Comparison of ENCODE assay signal across 26 cellular contexts in genomic region chr5:55391707-55392106, GRCh38.
A peak's percentile ranks its signal among the peaks of the same experiment; 100 is the strongest.
DNase-seq lines count a peak whose midpoint lies in the region; ATAC-seq, FAIRE-seq and TF ChIP-seq lines count a peak whose summit lies in the region.
"Had no signal": no experiment of that assay in that cellular context is flagged by ENCODE, and none has a peak within 500 bp of the region (broad histone marks: within the 10 kb centered on the region; RNA-seq: fewer than 3 reads in every experiment).

No MANE protein-coding gene starts in this region.

- intact Hi-C loops in body of pancreas (cut with DNase I), result no loop called here
- intact Hi-C loops in HepG2 (cut with micrococcal nuclease; ENCODE audit: unreplicated experiment), result no loop called here
- intact Hi-C loops in pancreas (cut with DNase I), result no loop called here
- intact Hi-C loops in naive thymus-derived CD4-positive, alpha-beta T cell (cut with micrococcal nuclease), result no loop called here

- no peak for TF ChIP-seq EP300 in HepG2 (IDR thresholded peaks at IDR 0.05; ENCODE audit: low read depth in 2 of 2, low read length in 2 of 2)
- TF ChIP-seq EP300 in HepG2 (CRISPR knock-in tag; IDR thresholded peaks at IDR 0.05; ENCODE audit: borderline replicate concordance), result no peak

- H3K4me1 ChIP-seq in body of pancreas, result peaks cover 41% of the 10 kb centered on the region
- peaks cover 15% of the 10 kb centered on the region for H3K4me1 ChIP-seq in HepG2 (ENCODE audit: insufficient read depth, low read length)
- H3K4me1 ChIP-seq in pancreas, result peaks cover 23 to 38% (median 32%) of the 10 kb centered on the region in 3 donors
- H3K4me1 ChIP-seq in naive thymus-derived CD4-positive, alpha-beta T cell (ENCODE audit: control insufficient read depth in 2 of 2, insufficient read depth in 2 of 2, low read length in 2 of 2), result no peaks in the 10 kb centered on the region
- H3K4me1 ChIP-seq: BLaER1 had no signal

- H3K27me3 ChIP-seq in body of pancreas (no peaks in the 10 kb centered on the region), HepG2 (ENCODE audit: control insufficient read depth in 1 of 2, insufficient read depth in 2 of 2, low read length in 2 of 2) (no peaks in the 10 kb centered on the region), pancreas (no peaks in the 10 kb centered on the region)
- no peaks in the 10 kb centered on the region for H3K27me3 ChIP-seq in naive thymus-derived CD4-positive, alpha-beta T cell (ENCODE audit: control insufficient read depth in 2 of 2, insufficient read depth in 2 of 2, low read length in 2 of 2)
- H3K27me3 ChIP-seq: BLaER1 had no signal

- no peak overlapping the region for H3K4me2 ChIP-seq in HepG2 (ENCODE audit: low read depth, low read length)
- H3K4me2 ChIP-seq: BLaER1, GM23338, PC-9 had no signal

- 35 to 45% methylated on average over 2 of the region's 2 CpGs for WGBS in body of pancreas, 2 donors
- WGBS in HepG2 (ENCODE audit: low lambda C conversion rate), result 79% methylated on average over 2 of the region's 2 CpGs
- 39 to 41% methylated on average over 2 of the region's 2 CpGs for WGBS in pancreas, 2 donors

- no peaks in the 10 kb centered on the region for H3K9me3 ChIP-seq in body of pancreas
- H3K9me3 ChIP-seq in HepG2 (ENCODE audit: low read length), result peaks cover 8% of the 10 kb centered on the region
- no peaks in the 10 kb centered on the region for H3K9me3 ChIP-seq in pancreas
- peaks cover 0 to 3% (median 0%) of the 10 kb centered on the region in 3 experiments for H3K9me3 ChIP-seq in naive thymus-derived CD4-positive, alpha-beta T cell (ENCODE audit: control insufficient read depth in 2 of 3, low read length in 3 of 3)

- H3K27ac Mint-ChIP-seq in naive thymus-derived CD4-positive, alpha-beta T cell, result no peak overlapping the region
- H3K27ac Mint-ChIP-seq: CD4-positive, alpha-beta T cell; GM23338; H9 had no signal

- in situ Hi-C loops in HepG2 (cut with HindIII; ENCODE audit: extremely low pct_ligation_motif_present, low pct_unique_long_range_greater_than_20kb), result no loop called here

- H3K4me3 Mint-ChIP-seq in naive thymus-derived CD4-positive, alpha-beta T cell, result no peak overlapping the region
- H3K4me3 Mint-ChIP-seq: CD4-positive, alpha-beta T cell; GM23338; H9 had no signal

- H4K20me1 ChIP-seq in HepG2 (ENCODE audit: insufficient read depth, low read length), result no peaks in the 10 kb centered on the region
- H4K20me1 ChIP-seq: BLaER1 had no signal

- H3K36me3 ChIP-seq in body of pancreas (replicated peaks in 1 of 2; ENCODE audit: insufficient read depth in 1 of 2, low read depth in 2 of 2), result peaks cover 0 to 5% of the 10 kb centered on the region in 2 donors
- peaks cover 8 to 45% of the 10 kb centered on the region in 2 experiments for H3K36me3 ChIP-seq in HepG2 (replicated peaks in 1 of 2; ENCODE audit: control insufficient read depth in 1 of 2, insufficient read depth in 2 of 2, low read length in 2 of 2)
- no peaks in the 10 kb centered on the region for H3K36me3 ChIP-seq in pancreas
- peaks cover 0 to 40% (median 0%) of the 10 kb centered on the region in 3 experiments for H3K36me3 ChIP-seq in naive thymus-derived CD4-positive, alpha-beta T cell (ENCODE audit: control insufficient read depth in 2 of 3, insufficient read depth in 3 of 3, low read length in 3 of 3)

- no peaks in the 10 kb centered on the region for H3K27me3 Mint-ChIP-seq in naive thymus-derived CD4-positive, alpha-beta T cell
- H3K27me3 Mint-ChIP-seq: CD4-positive, alpha-beta T cell had no signal

- TF ChIP-seq RAD21 in HepG2 (CRISPR knock-in tag; IDR thresholded peaks at IDR 0.05), result no peak

- peaks cover 0 to 16% (median 3%) of the 10 kb centered on the region in 11 donors for H3K9me3 Mint-ChIP-seq in naive thymus-derived CD4-positive, alpha-beta T cell

- H3K9ac ChIP-seq in HepG2 (ENCODE audit: insufficient read depth, low read depth, low read length), result no peak overlapping the region
- H3K9ac ChIP-seq: BLaER1 had no signal

- DNase-seq in body of pancreas (peak in 1 of 4 donors; percentile 29), HepG2 (ENCODE audit: low spot score) (no peak), pancreas (no peak), RKO (ENCODE audit: low spot score) (no peak)
- DNase-seq in naive thymus-derived CD4-positive, alpha-beta T cell, result no peak
- DNase-seq: Caco-2; CD4-positive, alpha-beta T cell; DMS 273 treated with DMSO at 0.1 percent for 48 hours; DMS79; EL; GDM1; H9; KBM-7; NCI-H2029; NCI-H446; NCI-H524 treated with DMSO at 0.1 percent for 48 hours; NCI-H774; PC-9; SHP77 had no signal

- no TSS peak for BruUV-seq in HepG2 (replicated peaks; lab: Mats Ljungman, UMichigan)

- H3K36me3 Mint-ChIP-seq in naive thymus-derived CD4-positive, alpha-beta T cell, result peaks cover 10 to 73% (median 51%) of the 10 kb centered on the region in 5 donors

- no peak for TF ChIP-seq CTCF in C4-2B (conservative IDR thresholded peaks at IDR 0.05)
- no peak for TF ChIP-seq CTCF in body of pancreas (IDR thresholded peaks at IDR 0.05)
- no peak for TF ChIP-seq CTCF in HepG2 (CRISPR knock-in tag; IDR thresholded peaks at IDR 0.05)
- no peak for TF ChIP-seq CTCF in pancreas (IDR thresholded peaks at IDR 0.05)

- peaks cover 2 to 11% (median 9%) of the 10 kb centered on the region in 7 donors for H3K4me1 Mint-ChIP-seq in naive thymus-derived CD4-positive, alpha-beta T cell

- CTCF ChIA-PET in HepG2 (lab: Yijun Ruan, JAX; ENCODE audit: low intra/inter-chr PET ratio, low total read pairs), result no interaction called here
- CTCF ChIA-PET in naive thymus-derived CD4-positive, alpha-beta T cell (lab: Charles Lee), result interaction anchor here (0.7 kb wide), 1 partner anchor 854 kb away, joined by 4 read pairs; no protein-coding TSS in a partner anchor

- TF ChIP-seq POLR2A in body of pancreas (IDR thresholded peaks at IDR 0.05), result no peak
- no peak for TF ChIP-seq POLR2A in HepG2 (IDR thresholded peaks at IDR 0.05; ENCODE audit: insufficient read depth in 1 of 2, low read depth in 2 of 2, low read length in 2 of 2)

- no peaks in the 10 kb centered on the region for H3K79me2 ChIP-seq in HepG2 (ENCODE audit: insufficient read depth, low read length)

- H3K4me3 ChIP-seq in body of pancreas (no peak overlapping the region), HepG2 (replicated peaks in 1 of 3; ENCODE audit: insufficient read depth in 1 of 3, low read depth in 2 of 3, low read length in 3 of 3) (no peak overlapping the region), pancreas (no peak overlapping the region)
- H3K4me3 ChIP-seq in naive thymus-derived CD4-positive, alpha-beta T cell (ENCODE audit: low read length), result no peak overlapping the region
- H3K4me3 ChIP-seq: BLaER1, GM12878, GM23338, PC-9 had no signal

- no peak overlapping the region for H2AFZ ChIP-seq in HepG2 (ENCODE audit: low read length)
- H2AFZ ChIP-seq: GM23338, PC-9 had no signal

- FAIRE-seq in HepG2 (lab: Jason Lieb, UNC) (no peak), pancreas (lab: Jason Lieb, UNC) (no peak)
- FAIRE-seq: GM12878, HTR-8/SVneo had no signal

- POLR2A ChIA-PET in HepG2 (lab: Yijun Ruan, JAX), result no interaction called here
- POLR2A ChIA-PET in naive thymus-derived CD4-positive, alpha-beta T cell (lab: Charles Lee), result no interaction called here

- peak; percentile 55 for ATAC-seq in body of pancreas
- peak; percentile 73 for ATAC-seq in HepG2
- peak; percentile 60 to 84 (median 77) for ATAC-seq in pancreas
- no peak for ATAC-seq in HG03521 (IDR thresholded peaks at IDR 0.05; ENCODE audit: unreplicated experiment)
- ATAC-seq in naive thymus-derived CD4-positive, alpha-beta T cell, result no peak
- ATAC-seq: GM12878, GM23338 had no signal

- H3K27ac ChIP-seq in C4-2B (peak overlapping the region; percentile 19; the same call in 1 of the 2 replicates), body of pancreas (peak overlapping the region in 3 of 4 donors; percentile 64 to 82 (median 82)), HepG2 (ENCODE audit: extremely low read length, insufficient read depth, low read length) (peak overlapping the region; percentile 48), pancreas (peak overlapping the region in 2 of 4 donors; percentile 73 to 83)
- H3K27ac ChIP-seq in naive thymus-derived CD4-positive, alpha-beta T cell (ENCODE audit: low read depth, low read length), result no peak overlapping the region
- H3K27ac ChIP-seq: BLaER1, PC-9, RWPE1 had no signal

Comparison
In these comparisons a context has a peak if more than half of its experiments do, and no peak if none do; other contexts are left out.
1. ATAC-seq: peak in body of pancreas (single experiment), HepG2 (single experiment) and pancreas (4 of 4); none in HG03521 (single experiment) and naive thymus-derived CD4-positive, alpha-beta T cell (single experiment).